In genomic region chr1:206461602-206462455, GRCh38 we compare ENCODE assay signal across 8 cellular contexts. TPM values are rescaled to one million over a fixed set of nuclear protein-coding genes. Genes with fewer than 3 reads are reported as not detected.
DNase-seq lines count a peak whose midpoint lies in the region; ATAC-seq, FAIRE-seq and TF ChIP-seq lines count a peak whose summit lies in the region.

No MANE protein-coding gene starts in this region.

- H4K8ac ChIP-seq in H9 (replicated peaks; ENCODE audit: insufficient read length, low read depth, low read length): no peak overlapping the region

- no peak overlapping the region for H3K9ac ChIP-seq in H9 (ENCODE audit: extremely low read depth, insufficient read length, low read length)

- H2AFZ ChIP-seq in H9 (ENCODE audit: low read length): no peak overlapping the region

- ATAC-seq in activated B cell treated with CpG ODN at 0.5 μM for 24 hours (ENCODE audit: low read depth) (peak; percentile 87), HG02970 (IDR thresholded peaks at IDR 0.05; ENCODE audit: low FRiP score, unreplicated experiment) (no peak)

- peaks cover 7 to 8% of the 10 kb centered on the region in 2 experiments for H3K4me1 Mint-ChIP-seq in H9
- H3K4me1 Mint-ChIP-seq in activated B cell treated with CpG ODN at 0.5 μM for 24 hours: peaks cover 17% of the 10 kb centered on the region

- H3K23ac ChIP-seq in H9 (ENCODE audit: insufficient read length, low read depth, low read length): no peak overlapping the region

- H2BK5ac ChIP-seq in H9 (ENCODE audit: insufficient read length, low read length): no peak overlapping the region

- H2BK12ac ChIP-seq in H9 (ENCODE audit: insufficient read length, low read depth, low read length): no peak overlapping the region

- no peak overlapping the region for H3K4me2 ChIP-seq in H9 (ENCODE audit: insufficient read depth, insufficient read length, low read length)

- H3K4me3 Mint-ChIP-seq in H9: no peak overlapping the region
- no peak overlapping the region for H3K4me3 Mint-ChIP-seq in activated B cell treated with CpG ODN at 0.5 μM for 24 hours

- H4K91ac ChIP-seq in H9 (ENCODE audit: insufficient read length, low read depth, low read length): no peak overlapping the region

- TF ChIP-seq CTCF in H9 (conservative IDR thresholded peaks at IDR 0.05) (peak; percentile 79), activated B cell treated with CpG ODN at 0.5 μM for 24 hours (IDR thresholded peaks at IDR 0.05) (no peak), bronchial epithelial cell (IDR thresholded peaks at IDR 0.05; ENCODE audit: insufficient read depth, low read length, severe bottlenecking) (peak; percentile 76)

- H3K27me3 ChIP-seq in H9 (ENCODE audit: insufficient read depth, low read length) (no peaks in the 10 kb centered on the region), bronchial epithelial cell (ENCODE audit: control insufficient read depth, insufficient read depth, low read length) (no peaks in the 10 kb centered on the region)

- H3K27ac Mint-ChIP-seq in H9 (0 out of 7 replicates have a peak overlapping the region, but pooled peaks of 1 of the 3 experiments have one; percentile 38), activated B cell treated with CpG ODN at 0.5 μM for 24 hours (no peak overlapping the region)

- no peaks in the 10 kb centered on the region for H3K9me3 ChIP-seq in H9 (ENCODE audit: control insufficient read depth, low read depth, low read length)

- no peak overlapping the region for H3K56ac ChIP-seq in H9 (ENCODE audit: insufficient read length, low read depth, low read length)

- H3K79me2 ChIP-seq in H9 (ENCODE audit: insufficient read depth, low read length): no peaks in the 10 kb centered on the region

- no peak overlapping the region for H3K27ac ChIP-seq in H9 (ENCODE audit: insufficient read length, low read depth, low read length)

- H3K23me2 ChIP-seq in H9 (ENCODE audit: insufficient read length, low read depth, low read length, poor library complexity, severe bottlenecking): no peaks in the 10 kb centered on the region

- peaks cover 2% of the 10 kb centered on the region for H3K36me3 ChIP-seq in bronchial epithelial cell (ENCODE audit: control insufficient read depth, insufficient read depth, low read length)

- no peaks in the 10 kb centered on the region for H3K79me1 ChIP-seq in H9 (ENCODE audit: insufficient read depth, low read depth, low read length, poor library complexity, severe bottlenecking)

- DNase-seq in D341Med (ENCODE audit: low spot score): peak; percentile 77
- DNase-seq in H9: peak; percentile 61
- DNase-seq in NCI-H2196 treated with DMSO at 0.1 percent for 48 hours (lab: John Stamatoyannopoulos, UW; ENCODE audit: unreplicated experiment): peak; percentile 34
- no peak for DNase-seq in activated B cell treated with CpG ODN at 0.5 μM for 24 hours
- DNase-seq in bronchial epithelial cell (ENCODE audit: low read depth): peak; percentile 62
- DNase-seq in kidney glomerular epithelial cell (lab: John Stamatoyannopoulos, UW): peak; percentile 64
- peak; percentile 60 to 67 for DNase-seq in stimulated activated CD4-positive, alpha-beta T cell treated with anti-CD3 and anti-CD28 coated beads, Interleukin-4, amount 100 ng/mL, for 48 hours (ENCODE audit: low read depth in 2 of 2)

- H3K4ac ChIP-seq in H9 (ENCODE audit: low read depth, low read length): no peak overlapping the region

- no peak overlapping the region for H2AK5ac ChIP-seq in H9 (ENCODE audit: insufficient read length, low read length)

- peaks cover 0 to 16% (median 14%) of the 10 kb centered on the region in 3 experiments; a peak in 6 of 7 replicates for H3K36me3 Mint-ChIP-seq in H9 (ENCODE audit: insufficient read depth in 1 of 3, low read depth in 3 of 3)
- H3K36me3 Mint-ChIP-seq in activated B cell treated with CpG ODN at 0.5 μM for 24 hours (ENCODE audit: low read depth): peaks cover 27% of the 10 kb centered on the region

- H2BK15ac ChIP-seq in H9 (ENCODE audit: low read depth, low read length): no peak overlapping the region

- H3K4me3 ChIP-seq in bronchial epithelial cell (ENCODE audit: low read depth, low read length): no peak overlapping the region

- FAIRE-seq in bronchial epithelial cell (lab: Jason Lieb, UNC): no peak

- WGBS in H9 (ENCODE audit: extremely low coverage, insufficient read length, low lambda C conversion rate): no CpG with 5 or more reads among the region's 9 CpGs

- CTCF ChIA-PET in activated B cell treated with CpG ODN at 0.5 μM for 24 hours (lab: Charles Lee): interaction anchor here (0.7 to 2.9 kb wide), 16 partner anchors 9 to 521 kb away, joined by 3 to 39 read pairs (median 4); partner anchors contain the start of gene IKBKE

- no peak overlapping the region for H2BK120ac ChIP-seq in H9 (ENCODE audit: low read depth, low read length, poor library complexity, severe bottlenecking)

- H3T11ph ChIP-seq in H9 (ENCODE audit: low read length): no peak overlapping the region

- H3K27me3 Mint-ChIP-seq in H9 (ENCODE audit: low read depth) (peaks cover 8% of the 10 kb centered on the region), activated B cell treated with CpG ODN at 0.5 μM for 24 hours (no peaks in the 10 kb centered on the region)

- H3K14ac ChIP-seq in H9 (ENCODE audit: insufficient read depth, low read length): no peak overlapping the region

- H3K9me3 Mint-ChIP-seq in H9 (no peaks in the 10 kb centered on the region), activated B cell treated with CpG ODN at 0.5 μM for 24 hours (no peaks in the 10 kb centered on the region)

- H4K5ac ChIP-seq in H9 (ENCODE audit: insufficient read length, low read depth, low read length): no peak overlapping the region

- POLR2A ChIA-PET in activated B cell treated with CpG ODN at 0.5 μM for 24 hours (lab: Charles Lee): interaction anchor here (0.6 kb wide), 1 partner anchor 8 kb away, joined by 4 read pairs; the partner anchor contains the start of gene IKBKE

- H3K18ac ChIP-seq in H9 (ENCODE audit: insufficient read length, low read depth, low read length): no peak overlapping the region

- no peaks in the 10 kb centered on the region for H4K20me1 ChIP-seq in H9 (ENCODE audit: control insufficient read depth, insufficient read depth, insufficient read length)

- no peak overlapping the region for H2BK20ac ChIP-seq in H9 (ENCODE audit: low read depth, low read length, poor library complexity, severe bottlenecking)

- intact Hi-C loops in activated B cell treated with CpG ODN at 0.5 μM for 24 hours (cut with micrococcal nuclease): loop anchor here (1.0 to 5.0 kb wide), 4 partner anchors 8 to 520 kb away; partner anchors contain the start of gene IKBKE

- H3K4me1 ChIP-seq in H9 (ENCODE audit: insufficient read depth, low read length): no peaks in the 10 kb centered on the region

RNA-seq across cellular contexts. Expression of gene IKBKE, which starts 8.4 kb away (rescaled TPM):
- total RNA-seq in H9 (2021) (5.7 and 6.6 TPM in 2 replicates), activated B cell treated with CpG ODN at 0.5 μM for 24 hours (52.9 and 56.3 TPM in 2 replicates), bronchial epithelial cell (2.9 and 5.8 TPM in 2 replicates)

RNA-seq across cellular contexts. Expression of gene RASSF5, which starts 45.5 kb away (rescaled TPM):
- total RNA-seq in H9 (2021) (0.50 and 0.81 TPM in 2 replicates), activated B cell treated with CpG ODN at 0.5 μM for 24 hours (114 and 116 TPM in 2 replicates), bronchial epithelial cell (3.4 and 4.6 TPM in 2 replicates)

Comparison
In these comparisons a context has a peak if more than half of its experiments do, and no peak if none do; other contexts are left out.
1. RNA of gene RASSF5, which starts 45.5 kb away (total RNA-seq): 114 to 116 TPM in activated B cell treated with CpG ODN at 0.5 μM for 24 hours; 3.4 to 4.6 TPM in bronchial epithelial cell and 0.50 to 0.81 TPM in H9; every median in the first group is over 10 times any median in the second.